ENCODE assay signal across 8 cellular contexts in genomic region chr1:21335088-21335678, GRCh38. TPM values are rescaled to one million over a fixed set of nuclear protein-coding genes. Genes with fewer than 3 reads are reported as not detected.
DNase-seq lines count a peak whose midpoint lies in the region; ATAC-seq, FAIRE-seq and TF ChIP-seq lines count a peak whose summit lies in the region.

No MANE protein-coding gene starts in this region.

- DNase-seq in CD4-positive, alpha-beta T cell: no peak
- DNase-seq in osteocyte (ENCODE audit: extremely low spot score, unreplicated experiment) (no peak), epidermal melanocyte (ENCODE audit: insufficient read length, low spot score) (no peak), D721Med (ENCODE audit: insufficient read length, low spot score) (no peak), NK-92 (lab: John Stamatoyannopoulos, UW; ENCODE audit: unreplicated experiment) (no peak), HCEC 1CT (no peak)

- H3K4me3 Mint-ChIP-seq in CD4-positive, alpha-beta T cell: peak overlapping the region; percentile 92
- peak overlapping the region; percentile 70 for H3K4me3 Mint-ChIP-seq in osteocyte (ENCODE audit: unreplicated experiment)

- H3K27me3 ChIP-seq in CD4-positive, alpha-beta T cell (ENCODE audit: control insufficient read depth, insufficient read depth, low read length): no peaks in the 10 kb centered on the region
- H3K27me3 ChIP-seq in OCI-LY1 (ENCODE audit: insufficient read depth, low read length) (no peaks in the 10 kb centered on the region; the same call in 1 of the 2 replicates), duodenal mucosa (ENCODE audit: control insufficient read depth in 1 of 2, insufficient read depth in 2 of 2, low read length in 2 of 2) (no peaks in the 10 kb centered on the region)

- FAIRE-seq in D721Med (lab: Jason Lieb, UNC): no peak

- no peaks in the 10 kb centered on the region for H3K9me3 Mint-ChIP-seq in CD4-positive, alpha-beta T cell
- H3K9me3 Mint-ChIP-seq in osteocyte (ENCODE audit: unreplicated experiment): no peaks in the 10 kb centered on the region

- H3K36me3 ChIP-seq in OCI-LY1 (ENCODE audit: insufficient read depth, low read length) (no peaks in the 10 kb centered on the region), duodenal mucosa (ENCODE audit: control insufficient read depth in 1 of 2, insufficient read depth in 2 of 2, low read length in 2 of 2) (no peaks in the 10 kb centered on the region)

- peak overlapping the region; percentile 81 for H3K27ac ChIP-seq in CD4-positive, alpha-beta T cell (ENCODE audit: low read depth, low read length)
- peak overlapping the region; percentile 89 for H3K27ac ChIP-seq in OCI-LY1 (ENCODE audit: low read depth, low read length, poor library complexity, severe bottlenecking)
- peak overlapping the region; percentile 28 for H3K27ac ChIP-seq in duodenal mucosa (ENCODE audit: low read depth, low read length)

- H3K9ac ChIP-seq in OCI-LY1 (ENCODE audit: low read length): peak overlapping the region; percentile 64; the same call in 1 of the 2 replicates
- peak overlapping the region; percentile 12 to 52 for H3K9ac ChIP-seq in duodenal mucosa (ENCODE audit: low read depth in 1 of 2, low read length in 2 of 2)

- peak overlapping the region; percentile 54 for H3K4me3 ChIP-seq in OCI-LY1 (ENCODE audit: low read depth, low read length, poor library complexity, severe bottlenecking)
- H3K4me3 ChIP-seq in duodenal mucosa (ENCODE audit: low read depth in 1 of 2, low read length in 2 of 2): peak overlapping the region; percentile 27 to 48

- peak overlapping the region; percentile 68 for H3K4me2 ChIP-seq in OCI-LY1 (ENCODE audit: low read length)

- H4K20me1 ChIP-seq in OCI-LY1 (ENCODE audit: insufficient read depth, low read length): no peaks in the 10 kb centered on the region

- no peaks in the 10 kb centered on the region for H3K79me2 ChIP-seq in OCI-LY1 (ENCODE audit: insufficient read depth, low read length)

- H3K4me1 Mint-ChIP-seq in CD4-positive, alpha-beta T cell (ENCODE audit: low read depth): peaks cover 90% of the 10 kb centered on the region
- peaks cover 87% of the 10 kb centered on the region for H3K4me1 Mint-ChIP-seq in osteocyte (ENCODE audit: unreplicated experiment)

- H3K9me3 ChIP-seq in CD4-positive, alpha-beta T cell (ENCODE audit: control insufficient read depth, low read length): no peaks in the 10 kb centered on the region
- H3K9me3 ChIP-seq in OCI-LY1 (ENCODE audit: low read length) (no peaks in the 10 kb centered on the region), duodenal mucosa (ENCODE audit: control insufficient read depth in 1 of 2, low read length in 2 of 2) (no peaks in the 10 kb centered on the region)

- CTCF ChIA-PET in CD4-positive, alpha-beta T cell (lab: Charles Lee): interaction anchor here (1.3 to 3.7 kb wide), 5 partner anchors 10 to 118 kb away, joined by 3 to 33 read pairs (median 12); no protein-coding TSS in a partner anchor

- POLR2A ChIA-PET in CD4-positive, alpha-beta T cell (lab: Charles Lee): interaction anchor here (3.5 to 5.2 kb wide), 3 partner anchors 9 to 42 kb away, joined by 61 to 135 read pairs (median 62); partner anchors contain the start of gene ECE1

- peaks cover 73% of the 10 kb centered on the region for H3K4me1 ChIP-seq in OCI-LY1 (ENCODE audit: insufficient read depth, low read length, severe bottlenecking)
- H3K4me1 ChIP-seq in duodenal mucosa (ENCODE audit: control insufficient read depth in 1 of 2, insufficient read depth in 2 of 2, low read length in 2 of 2): peaks cover 74 to 78% of the 10 kb centered on the region in 2 donors

- H3K27ac Mint-ChIP-seq in CD4-positive, alpha-beta T cell: peak overlapping the region; percentile 98
- H3K27ac Mint-ChIP-seq in osteocyte (ENCODE audit: unreplicated experiment): peak overlapping the region; percentile 97

- TF ChIP-seq CTCF in CD4-positive, alpha-beta T cell (IDR thresholded peaks at IDR 0.05): no peak
- TF ChIP-seq CTCF in OCI-LY1 (IDR thresholded peaks at IDR 0.05; ENCODE audit: low read length) (no peak), osteocyte (IDR thresholded peaks at IDR 0.05) (no peak), D721Med (IDR thresholded peaks at IDR 0.05; ENCODE audit: insufficient read depth, missing control alignments) (no peak)

- no peaks in the 10 kb centered on the region for H3K9me2 ChIP-seq in OCI-LY1 (ENCODE audit: low read depth, low read length)

- no peaks in the 10 kb centered on the region for H3K27me3 Mint-ChIP-seq in CD4-positive, alpha-beta T cell
- no peaks in the 10 kb centered on the region for H3K27me3 Mint-ChIP-seq in osteocyte (ENCODE audit: unreplicated experiment)

- no peak overlapping the region for H2AFZ ChIP-seq in OCI-LY1 (ENCODE audit: low read length)

- peaks cover 4% of the 10 kb centered on the region for H3K36me3 Mint-ChIP-seq in CD4-positive, alpha-beta T cell (ENCODE audit: low read depth)
- peaks cover 6% of the 10 kb centered on the region for H3K36me3 Mint-ChIP-seq in osteocyte (ENCODE audit: unreplicated experiment)

- no peak for ATAC-seq in CD4-positive, alpha-beta T cell (ENCODE audit: poor library complexity)

- intact Hi-C loops in CD4-positive, alpha-beta T cell (cut with DNase I, micrococcal nuclease): no loop called here

- H3F3A ChIP-seq in OCI-LY1 (ENCODE audit: insufficient read depth, low read length): no peaks in the 10 kb centered on the region

RNA-seq across cellular contexts. Expression of gene ECE1, which starts 44.9 kb away (rescaled TPM):
- total RNA-seq in CD4-positive, alpha-beta T cell: 10 to 100 TPM; 62.0 to 63.6 TPM
- 217 and 236 TPM in 2 replicates for total RNA-seq in osteocyte

Comparison
In these comparisons a context has a peak if more than half of its experiments do, and no peak if none do; other contexts are left out.
1. H3K27ac ChIP-seq: peak in every context shown above with its lines; median percentile 89 in OCI-LY1; 81 in CD4-positive, alpha-beta T cell; 28 in duodenal mucosa.